8 cellular contexts compared by ENCODE assay signal in the genomic region with DNA sequence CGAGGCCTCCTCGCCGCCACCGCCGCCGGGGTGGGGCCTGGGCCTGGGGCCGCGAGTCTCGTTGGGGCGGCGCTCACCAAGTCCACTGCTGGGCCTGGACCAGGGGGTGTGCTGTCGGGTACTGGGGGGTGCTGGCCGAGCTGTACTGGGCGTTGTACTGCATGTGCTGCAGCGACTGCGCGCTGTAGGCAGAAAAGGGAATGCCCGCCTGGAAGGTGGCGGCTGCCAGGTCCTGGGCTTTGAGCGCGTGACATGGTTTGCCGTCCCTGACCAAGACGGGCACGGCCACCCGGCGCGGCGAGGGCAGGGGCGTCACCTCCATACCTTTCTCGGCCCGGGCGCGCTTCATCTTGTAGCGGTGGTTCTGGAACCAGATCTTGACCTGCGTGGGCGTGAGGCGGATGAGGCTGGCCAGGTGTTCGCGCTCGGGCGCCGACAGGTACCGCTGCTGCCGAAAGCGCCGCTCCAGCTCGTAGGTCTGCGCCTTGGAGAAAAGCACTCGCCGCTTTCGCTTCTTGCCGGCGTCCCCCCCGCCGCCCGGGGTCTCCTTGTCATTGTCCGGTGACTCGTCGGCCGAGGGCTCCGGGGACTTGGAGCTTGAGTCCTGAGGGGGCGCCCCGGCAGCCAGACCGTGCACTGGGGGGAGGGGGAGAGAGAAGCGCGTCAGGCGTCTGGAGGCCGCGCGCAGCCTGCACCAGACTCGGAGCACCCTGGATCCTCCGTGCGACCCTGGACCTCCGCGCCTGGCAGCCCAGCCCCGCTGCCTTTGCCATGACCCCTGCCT. TPM values are rescaled to one million over a fixed set of nuclear protein-coding genes. Genes with fewer than 3 reads are reported as not detected.
A peak's percentile ranks its signal among the peaks of the same experiment; 100 is the strongest.
DNase-seq lines count a peak whose midpoint lies in the region; ATAC-seq lines count a peak whose summit lies in the region.

No MANE protein-coding gene starts in this region.

- no peak for DNase-seq in activated naive CD4-positive, alpha-beta T cell treated with Interleukin-2 at 50 U/mL for 16 hours
- DNase-seq in adipocyte (ENCODE audit: low read depth) (no peak), left lobe of liver (ENCODE audit: low spot score) (no peak), superior temporal gyrus (ENCODE audit: extremely low spot score) (peak; percentile 34), GF-D8 (lab: John Stamatoyannopoulos, UW) (no peak), medulla oblongata (ENCODE audit: extremely low spot score) (no peak)

- H3K4me1 Mint-ChIP-seq in activated naive CD4-positive, alpha-beta T cell treated with anti-CD3 and anti-CD28 coated beads, Interleukin-2, amount 50 U/mL, for 24 hours = peaks cover 54% of the 10 kb centered on the region

- no peaks in the 10 kb centered on the region for H3K9me3 Mint-ChIP-seq in activated naive CD4-positive, alpha-beta T cell treated with anti-CD3 and anti-CD28 coated beads, Interleukin-2, amount 50 U/mL, for 24 hours

- no peak overlapping the region for H3K9ac ChIP-seq in adipocyte (ENCODE audit: low read length)

- no peak overlapping the region for H3K27ac Mint-ChIP-seq in activated naive CD4-positive, alpha-beta T cell treated with anti-CD3 and anti-CD28 coated beads, Interleukin-2, amount 50 U/mL, for 24 hours

- no peaks in the 10 kb centered on the region for H3K36me3 Mint-ChIP-seq in activated naive CD4-positive, alpha-beta T cell treated with anti-CD3 and anti-CD28 coated beads, Interleukin-2, amount 50 U/mL, for 24 hours

- H3K27me3 ChIP-seq in adipocyte (replicated peaks; ENCODE audit: control insufficient read depth, insufficient read depth, low read length) = peaks cover 72% of the 10 kb centered on the region

- H3K4me1 ChIP-seq in adipocyte (ENCODE audit: control insufficient read depth, insufficient read depth, low read length) = peaks cover 19% of the 10 kb centered on the region

- no peaks in the 10 kb centered on the region for H3K9me3 ChIP-seq in adipocyte (ENCODE audit: control insufficient read depth, low read length)

- H3K36me3 ChIP-seq in adipocyte (ENCODE audit: control insufficient read depth, insufficient read depth, low read length, severe bottlenecking) = no peaks in the 10 kb centered on the region

- peak overlapping the region; percentile 61 for H3K4me3 Mint-ChIP-seq in activated naive CD4-positive, alpha-beta T cell treated with anti-CD3 and anti-CD28 coated beads, Interleukin-2, amount 50 U/mL, for 24 hours

- H3K4me3 ChIP-seq in adipocyte (ENCODE audit: low read length) = peak overlapping the region; percentile 50

- peak; percentile 45 for ATAC-seq in left lobe of liver
- ATAC-seq in HG02973 (IDR thresholded peaks at IDR 0.05; ENCODE audit: unreplicated experiment) = no peak

- peaks cover 57% of the 10 kb centered on the region for H3K27me3 Mint-ChIP-seq in activated naive CD4-positive, alpha-beta T cell treated with anti-CD3 and anti-CD28 coated beads, Interleukin-2, amount 50 U/mL, for 24 hours

RNA-seq across cellular contexts. Expression of a gene that starts 1.8 kb away (rescaled TPM):
- not detected for total RNA-seq in left lobe of liver
